In the genomic region with DNA sequence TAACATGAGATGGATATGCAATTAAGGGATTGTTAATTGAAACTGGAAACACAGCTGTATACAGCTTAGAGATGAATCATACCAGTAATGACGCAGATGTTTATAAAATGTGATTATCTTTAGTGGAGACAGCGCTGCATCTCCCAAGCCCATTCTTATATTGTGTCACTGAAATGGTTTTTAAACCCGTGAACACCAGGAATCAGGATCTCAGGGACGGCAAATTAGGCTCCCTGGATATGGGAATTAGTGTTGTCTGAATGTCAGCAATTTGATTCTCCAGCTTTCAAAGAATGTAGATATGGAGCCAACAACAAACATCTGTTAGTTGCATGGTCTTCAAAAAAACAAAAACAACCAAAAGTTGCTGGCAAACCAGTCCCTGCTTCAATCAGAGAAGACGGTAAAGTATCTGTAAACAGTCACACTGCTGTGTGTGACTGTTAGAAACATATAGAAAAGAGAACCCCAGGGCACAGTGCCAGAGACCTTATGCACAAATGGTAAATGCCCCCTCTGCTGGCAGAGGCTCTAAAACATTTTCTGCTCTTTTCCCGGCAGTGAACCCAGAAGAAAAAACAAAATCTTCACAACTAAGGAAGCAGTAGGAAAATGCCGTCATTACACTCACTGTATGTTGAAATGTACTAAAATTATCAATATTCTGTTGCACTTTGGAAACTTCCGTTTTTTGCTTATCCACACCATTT, we compare ENCODE assay signal across 8 cellular contexts.
DNase-seq lines count a peak whose midpoint lies in the region; ATAC-seq and TF ChIP-seq lines count a peak whose summit lies in the region.

No MANE protein-coding gene starts in this region.

- DNase-seq in stimulated activated CD4-positive, alpha-beta T cell treated with anti-CD3 and anti-CD28 coated beads, Interleukin-4, amount 100 ng/mL, for 24 hours = peak; percentile 3
- DNase-seq in stimulated activated CD4-positive, alpha-beta T cell treated with anti-CD3 and anti-CD28 coated beads, Interleukin-4, amount 100 ng/mL, for 1 hour = no peak
- DNase-seq in NCI-H2081 (lab: John Stamatoyannopoulos, UW) = peak; percentile 62 to 72
- peak; percentile 41 for DNase-seq in astrocyte of the spinal cord (ENCODE audit: low read depth, low spot score)
- DNase-seq in left kidney (ENCODE audit: low read depth, low spot score) = peak; percentile 50
- no peak for DNase-seq in NCI-H2227 (lab: John Stamatoyannopoulos, UW; ENCODE audit: unreplicated experiment)
- no peak for DNase-seq in stimulated activated CD8-positive, alpha-beta memory T cell treated with anti-CD3 and anti-CD28 coated beads, Interleukin-4, amount 100 ng/mL, for 48 hours

- in situ Hi-C loops in astrocyte of the spinal cord (cut with HindIII; ENCODE audit: low sequenced_read_pairs) = no loop called here

- no peak overlapping the region for H3K4me3 ChIP-seq in astrocyte of the spinal cord (ENCODE audit: low read depth, low read length)

- TF ChIP-seq CTCF in astrocyte of the spinal cord (IDR thresholded peaks at IDR 0.05; ENCODE audit: low read depth, low read length) = peak; percentile 35

- ATAC-seq in HG03097 (IDR thresholded peaks at IDR 0.05; ENCODE audit: low FRiP score, unreplicated experiment) = no peak

Comparison
In these comparisons a context has a peak if more than half of its experiments do, and no peak if none do; other contexts are left out.
1. DNase-seq: peak in stimulated activated CD4-positive, alpha-beta T cell treated with anti-CD3 and anti-CD28 coated beads, Interleukin-4, amount 100 ng/mL, for 24 hours (single experiment), NCI-H2081 (2 of 2), astrocyte of the spinal cord (single experiment) and left kidney (single experiment); none in stimulated activated CD4-positive, alpha-beta T cell treated with anti-CD3 and anti-CD28 coated beads, Interleukin-4, amount 100 ng/mL, for 1 hour (single experiment), NCI-H2227 (single experiment) and stimulated activated CD8-positive, alpha-beta memory T cell treated with anti-CD3 and anti-CD28 coated beads, Interleukin-4, amount 100 ng/mL, for 48 hours (single experiment).